In the genomic region with DNA sequence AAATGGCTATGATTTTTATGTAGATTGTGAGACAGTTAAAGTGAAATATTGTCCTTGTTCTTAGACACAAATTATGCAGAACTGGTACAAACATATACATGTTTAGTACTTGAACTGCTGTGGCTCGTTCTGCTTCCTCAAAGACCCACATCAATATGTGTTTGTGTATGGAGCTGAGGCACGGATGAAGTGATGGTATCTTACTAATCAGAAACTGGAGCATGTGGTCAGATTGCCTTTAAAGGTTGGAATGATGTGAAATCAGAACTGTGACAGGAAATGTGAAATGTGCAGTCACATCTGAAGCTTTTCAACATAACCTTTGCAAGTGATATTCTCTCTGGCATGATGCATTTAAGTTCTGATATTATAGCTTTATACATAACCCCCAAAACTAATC, we compare ENCODE assay signal across 23 cellular contexts.
"Had no signal": no experiment of that assay in that cellular context is flagged by ENCODE, and none has a peak within 500 bp of the region (broad histone marks: within the 10 kb centered on the region; RNA-seq: fewer than 3 reads in every experiment).

No MANE protein-coding gene starts in this region.

- H3K4me1 ChIP-seq: colonic mucosa, lower lobe of right lung, pancreas, right lobe of liver, testis had no signal

- H3K36me3 ChIP-seq: colonic mucosa, lower lobe of right lung, neutrophil, pancreas, right lobe of liver had no signal

- H3K4me2 ChIP-seq: smooth muscle cell had no signal

- H3K4me3 Mint-ChIP-seq: dendritic cell treated with granulocyte-macrophage colony-stimulating factor and Interleukin-4, amounts not matched to agents 40 ng/mL and 50 ng/mL, for 4 days; endodermal cell; natural killer cell; neural crest cell; stimulated activated memory B cell treated with anti-CD40 and anti-IgM and Interleukin-4, amounts not matched to agents 10 μg/mL and 1 μg/mL and 100 μg/mL, for 72 hours; type B pancreatic cell had no signal

- H3K9me3 ChIP-seq: colonic mucosa, esophagus muscularis mucosa, lower lobe of right lung, neutrophil, pancreas, right lobe of liver, testis, tibial artery had no signal

- H3K4me1 Mint-ChIP-seq: endodermal cell; natural killer cell; stimulated activated memory B cell treated with anti-CD40 and anti-IgM and Interleukin-4, amounts not matched to agents 10 μg/mL and 1 μg/mL and 100 μg/mL, for 72 hours had no signal

- H3K36me3 Mint-ChIP-seq: natural killer cell; stimulated activated memory B cell treated with anti-CD40 and anti-IgM and Interleukin-4, amounts not matched to agents 10 μg/mL and 1 μg/mL and 100 μg/mL, for 72 hours; type B pancreatic cell had no signal

- H3K27me3 ChIP-seq: colonic mucosa, esophagus muscularis mucosa, pancreas, right lobe of liver, testis, tibial artery had no signal

- H3K4me3 ChIP-seq: colonic mucosa, esophagus muscularis mucosa, lower lobe of right lung, pancreas, right lobe of liver, smooth muscle cell, testis, tibial artery had no signal

- DNase-seq: colonic mucosa; effector CD8-positive, alpha-beta T cell; endodermal cell; left ventricle myocardium superior; lower lobe of right lung; natural killer cell; pancreas; right lobe of liver; stimulated activated CD4-positive, alpha-beta T cell treated with anti-CD3 and anti-CD28 coated beads, Interleukin-12 subunit alpha, Interleukin-12 subunit beta, amount 100 ng/mL, for 4 hours; stimulated activated CD4-positive, alpha-beta T cell treated with anti-CD3 and anti-CD28 coated beads, Interleukin-1b, Interleukin-23, amount 100 ng/mL, for 48 hours; stimulated activated CD4-positive, alpha-beta T cell treated with anti-CD3 and anti-CD28 coated beads, Interleukin-4, amount 100 ng/mL, for 1 hour; stimulated activated naive CD8-positive, alpha-beta T cell treated with anti-CD3 and anti-CD28 coated beads, Interleukin-15, Interleukin-2, amounts not matched to agents 100 U/mL and 50 U/mL, for 24 hours; substantia nigra; testis; tibial artery had no signal

- H3K27ac Mint-ChIP-seq: dendritic cell treated with granulocyte-macrophage colony-stimulating factor and Interleukin-4, amounts not matched to agents 40 ng/mL and 50 ng/mL, for 4 days; endodermal cell; natural killer cell; progenitor cell of endocrine pancreas; stimulated activated memory B cell treated with anti-CD40 and anti-IgM and Interleukin-4, amounts not matched to agents 10 μg/mL and 1 μg/mL and 100 μg/mL, for 72 hours; type B pancreatic cell had no signal

- H3K27me3 Mint-ChIP-seq: dendritic cell treated with granulocyte-macrophage colony-stimulating factor and Interleukin-4, amounts not matched to agents 40 ng/mL and 50 ng/mL, for 4 days; progenitor cell of endocrine pancreas; stimulated activated memory B cell treated with anti-CD40 and anti-IgM and Interleukin-4, amounts not matched to agents 10 μg/mL and 1 μg/mL and 100 μg/mL, for 72 hours; type B pancreatic cell had no signal

- H3K27ac ChIP-seq: colonic mucosa, esophagus muscularis mucosa, lower lobe of right lung, neutrophil, pancreas, right lobe of liver, testis, tibial artery had no signal

- ATAC-seq: left ventricle myocardium superior; lower lobe of right lung; natural killer cell; pancreas; right lobe of liver; stimulated activated memory B cell treated with anti-CD40 and anti-IgM and Interleukin-4, amounts not matched to agents 10 μg/mL and 1 μg/mL and 100 μg/mL, for 72 hours; stimulated activated naive CD8-positive, alpha-beta T cell treated with anti-CD3 and anti-CD28 coated beads, Interleukin-15, Interleukin-2, amounts not matched to agents 100 U/mL and 50 U/mL, for 24 hours had no signal

- H3K9me3 Mint-ChIP-seq: dendritic cell treated with granulocyte-macrophage colony-stimulating factor and Interleukin-4, amounts not matched to agents 40 ng/mL and 50 ng/mL, for 4 days; endodermal cell; natural killer cell; neural crest cell; stimulated activated memory B cell treated with anti-CD40 and anti-IgM and Interleukin-4, amounts not matched to agents 10 μg/mL and 1 μg/mL and 100 μg/mL, for 72 hours; type B pancreatic cell had no signal
